Comparison of ENCODE assay signal across 1 cellular context in the genomic region with DNA sequence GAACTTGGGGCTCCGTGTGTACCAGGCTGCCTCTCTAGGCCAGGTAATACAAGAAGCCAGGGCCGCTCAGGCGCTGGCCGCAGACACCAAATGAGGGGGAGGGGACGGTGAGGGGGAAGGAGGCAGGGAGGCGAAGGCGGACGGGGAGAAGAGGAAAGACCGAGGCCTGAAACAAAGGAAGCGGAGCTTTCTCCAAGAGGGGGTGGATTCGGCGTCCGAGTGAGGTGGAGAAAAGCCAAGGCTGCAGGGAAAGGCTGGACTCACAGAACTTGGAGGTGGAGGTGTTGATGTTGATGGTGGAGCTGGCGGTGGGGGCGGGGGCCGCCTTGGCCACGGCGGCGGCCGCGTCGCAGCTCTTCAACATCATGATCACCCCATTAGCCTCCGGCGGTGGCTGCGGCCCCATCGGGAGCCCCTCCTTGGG.
TF ChIP-seq lines count a peak whose summit lies in the region.

No MANE protein-coding gene starts in this region.

TF ChIP-seq in K562, 482 proteins besides CTCF, POLR2A, EP300 and RAD21 (continued from another document and continues in another):
- TF ChIP-seq, protein P1, sequence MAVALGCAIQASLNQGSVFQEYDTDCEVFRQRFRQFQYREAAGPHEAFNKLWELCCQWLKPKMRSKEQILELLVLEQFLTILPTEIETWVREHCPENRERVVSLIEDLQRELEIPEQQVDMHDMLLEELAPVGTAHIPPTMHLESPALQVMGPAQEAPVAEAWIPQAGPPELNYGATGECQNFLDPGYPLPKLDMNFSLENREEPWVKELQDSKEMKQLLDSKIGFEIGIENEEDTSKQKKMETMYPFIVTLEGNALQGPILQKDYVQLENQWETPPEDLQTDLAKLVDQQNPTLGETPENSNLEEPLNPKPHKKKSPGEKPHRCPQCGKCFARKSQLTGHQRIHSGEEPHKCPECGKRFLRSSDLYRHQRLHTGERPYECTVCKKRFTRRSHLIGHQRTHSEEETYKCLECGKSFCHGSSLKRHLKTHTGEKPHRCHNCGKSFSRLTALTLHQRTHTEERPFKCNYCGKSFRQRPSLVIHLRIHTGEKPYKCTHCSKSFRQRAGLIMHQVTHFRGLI (CRISPR knock-in tag; IDR thresholded peaks at IDR 0.05) = no peak
- TF ChIP-seq SAFB2 (IDR thresholded peaks at IDR 0.05; ENCODE audit: borderline replicate concordance, low read depth, low read length, severe bottlenecking) = no peak
- TF ChIP-seq, protein P2, sequence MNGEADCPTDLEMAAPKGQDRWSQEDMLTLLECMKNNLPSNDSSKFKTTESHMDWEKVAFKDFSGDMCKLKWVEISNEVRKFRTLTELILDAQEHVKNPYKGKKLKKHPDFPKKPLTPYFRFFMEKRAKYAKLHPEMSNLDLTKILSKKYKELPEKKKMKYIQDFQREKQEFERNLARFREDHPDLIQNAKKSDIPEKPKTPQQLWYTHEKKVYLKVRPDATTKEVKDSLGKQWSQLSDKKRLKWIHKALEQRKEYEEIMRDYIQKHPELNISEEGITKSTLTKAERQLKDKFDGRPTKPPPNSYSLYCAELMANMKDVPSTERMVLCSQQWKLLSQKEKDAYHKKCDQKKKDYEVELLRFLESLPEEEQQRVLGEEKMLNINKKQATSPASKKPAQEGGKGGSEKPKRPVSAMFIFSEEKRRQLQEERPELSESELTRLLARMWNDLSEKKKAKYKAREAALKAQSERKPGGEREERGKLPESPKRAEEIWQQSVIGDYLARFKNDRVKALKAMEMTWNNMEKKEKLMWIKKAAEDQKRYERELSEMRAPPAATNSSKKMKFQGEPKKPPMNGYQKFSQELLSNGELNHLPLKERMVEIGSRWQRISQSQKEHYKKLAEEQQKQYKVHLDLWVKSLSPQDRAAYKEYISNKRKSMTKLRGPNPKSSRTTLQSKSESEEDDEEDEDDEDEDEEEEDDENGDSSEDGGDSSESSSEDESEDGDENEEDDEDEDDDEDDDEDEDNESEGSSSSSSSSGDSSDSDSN (IDR thresholded peaks at IDR 0.05; ENCODE audit: borderline replicate concordance in 1 of 2, low read depth in 2 of 2, low read length in 2 of 2) = no peak
- no peak for TF ChIP-seq HMG20B (CRISPR knock-in tag; IDR thresholded peaks at IDR 0.05)
- no peak for TF ChIP-seq GTF2F1 (IDR thresholded peaks at IDR 0.05; ENCODE audit: low read depth, low read length)
- no peak for TF ChIP-seq ZNF699 (CRISPR knock-in tag; IDR thresholded peaks at IDR 0.05; ENCODE audit: insufficient replicate concordance)
- TF ChIP-seq, protein P3, sequence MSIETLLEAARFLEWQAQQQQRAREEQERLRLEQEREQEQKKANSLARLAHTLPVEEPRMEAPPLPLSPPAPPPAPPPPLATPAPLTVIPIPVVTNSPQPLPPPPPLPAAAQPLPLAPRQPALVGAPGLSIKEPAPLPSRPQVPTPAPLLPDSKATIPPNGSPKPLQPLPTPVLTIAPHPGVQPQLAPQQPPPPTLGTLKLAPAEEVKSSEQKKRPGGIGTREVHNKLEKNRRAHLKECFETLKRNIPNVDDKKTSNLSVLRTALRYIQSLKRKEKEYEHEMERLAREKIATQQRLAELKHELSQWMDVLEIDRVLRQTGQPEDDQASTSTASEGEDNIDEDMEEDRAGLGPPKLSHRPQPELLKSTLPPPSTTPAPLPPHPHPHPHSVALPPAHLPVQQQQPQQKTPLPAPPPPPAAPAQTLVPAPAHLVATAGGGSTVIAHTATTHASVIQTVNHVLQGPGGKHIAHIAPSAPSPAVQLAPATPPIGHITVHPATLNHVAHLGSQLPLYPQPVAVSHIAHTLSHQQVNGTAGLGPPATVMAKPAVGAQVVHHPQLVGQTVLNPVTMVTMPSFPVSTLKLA (conservative IDR thresholded peaks at IDR 0.05) = no peak
- TF ChIP-seq, protein P4, sequence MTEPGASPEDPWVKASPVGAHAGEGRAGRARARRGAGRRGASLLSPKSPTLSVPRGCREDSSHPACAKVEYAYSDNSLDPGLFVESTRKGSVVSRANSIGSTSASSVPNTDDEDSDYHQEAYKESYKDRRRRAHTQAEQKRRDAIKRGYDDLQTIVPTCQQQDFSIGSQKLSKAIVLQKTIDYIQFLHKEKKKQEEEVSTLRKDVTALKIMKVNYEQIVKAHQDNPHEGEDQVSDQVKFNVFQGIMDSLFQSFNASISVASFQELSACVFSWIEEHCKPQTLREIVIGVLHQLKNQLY (CRISPR knock-in tag; conservative IDR thresholded peaks at IDR 0.05) = no peak
- no peak for TF ChIP-seq MED1 (CRISPR knock-in tag; IDR thresholded peaks at IDR 0.05; ENCODE audit: borderline replicate concordance)
- no peak for TF ChIP-seq ZNF644 (tag; IDR thresholded peaks at IDR 0.05; ENCODE audit: low read depth)
- TF ChIP-seq RFX7 (CRISPR knock-in tag; IDR thresholded peaks at IDR 0.05) = no peak
- 0 out of 2 replicates have a peak, but pooled peaks have one; percentile 33 for TF ChIP-seq ZFX (CRISPR knock-in tag; IDR thresholded peaks at IDR 0.05)
- TF ChIP-seq SMC3 (conservative IDR thresholded peaks at IDR 0.05; ENCODE audit: insufficient read depth, low read depth, low read length) = no peak
- no peak for TF ChIP-seq ZNF507 (tag; conservative IDR thresholded peaks at IDR 0.05)
- TF ChIP-seq POLR3A (IDR thresholded peaks at IDR 0.05; ENCODE audit: borderline replicate concordance, extremely low read depth, insufficient read depth, insufficient read length) = no peak
- no peak for TF ChIP-seq ZNF12 (CRISPR knock-in tag; IDR thresholded peaks at IDR 0.05)
- no peak for TF ChIP-seq ZNF24 (IDR thresholded peaks at IDR 0.05)
- TF ChIP-seq, protein P5, sequence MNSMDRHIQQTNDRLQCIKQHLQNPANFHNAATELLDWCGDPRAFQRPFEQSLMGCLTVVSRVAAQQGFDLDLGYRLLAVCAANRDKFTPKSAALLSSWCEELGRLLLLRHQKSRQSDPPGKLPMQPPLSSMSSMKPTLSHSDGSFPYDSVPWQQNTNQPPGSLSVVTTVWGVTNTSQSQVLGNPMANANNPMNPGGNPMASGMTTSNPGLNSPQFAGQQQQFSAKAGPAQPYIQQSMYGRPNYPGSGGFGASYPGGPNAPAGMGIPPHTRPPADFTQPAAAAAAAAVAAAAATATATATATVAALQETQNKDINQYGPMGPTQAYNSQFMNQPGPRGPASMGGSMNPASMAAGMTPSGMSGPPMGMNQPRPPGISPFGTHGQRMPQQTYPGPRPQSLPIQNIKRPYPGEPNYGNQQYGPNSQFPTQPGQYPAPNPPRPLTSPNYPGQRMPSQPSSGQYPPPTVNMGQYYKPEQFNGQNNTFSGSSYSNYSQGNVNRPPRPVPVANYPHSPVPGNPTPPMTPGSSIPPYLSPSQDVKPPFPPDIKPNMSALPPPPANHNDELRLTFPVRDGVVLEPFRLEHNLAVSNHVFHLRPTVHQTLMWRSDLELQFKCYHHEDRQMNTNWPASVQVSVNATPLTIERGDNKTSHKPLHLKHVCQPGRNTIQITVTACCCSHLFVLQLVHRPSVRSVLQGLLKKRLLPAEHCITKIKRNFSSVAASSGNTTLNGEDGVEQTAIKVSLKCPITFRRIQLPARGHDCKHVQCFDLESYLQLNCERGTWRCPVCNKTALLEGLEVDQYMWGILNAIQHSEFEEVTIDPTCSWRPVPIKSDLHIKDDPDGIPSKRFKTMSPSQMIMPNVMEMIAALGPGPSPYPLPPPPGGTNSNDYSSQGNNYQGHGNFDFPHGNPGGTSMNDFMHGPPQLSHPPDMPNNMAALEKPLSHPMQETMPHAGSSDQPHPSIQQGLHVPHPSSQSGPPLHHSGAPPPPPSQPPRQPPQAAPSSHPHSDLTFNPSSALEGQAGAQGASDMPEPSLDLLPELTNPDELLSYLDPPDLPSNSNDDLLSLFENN (IDR thresholded peaks at IDR 0.05; ENCODE audit: low read depth in 2 of 2, low read length in 2 of 2) = no peak
- no peak for TF ChIP-seq SAFB (IDR thresholded peaks at IDR 0.05; ENCODE audit: borderline replicate concordance, low read depth, low read length)
- TF ChIP-seq, protein P6, sequence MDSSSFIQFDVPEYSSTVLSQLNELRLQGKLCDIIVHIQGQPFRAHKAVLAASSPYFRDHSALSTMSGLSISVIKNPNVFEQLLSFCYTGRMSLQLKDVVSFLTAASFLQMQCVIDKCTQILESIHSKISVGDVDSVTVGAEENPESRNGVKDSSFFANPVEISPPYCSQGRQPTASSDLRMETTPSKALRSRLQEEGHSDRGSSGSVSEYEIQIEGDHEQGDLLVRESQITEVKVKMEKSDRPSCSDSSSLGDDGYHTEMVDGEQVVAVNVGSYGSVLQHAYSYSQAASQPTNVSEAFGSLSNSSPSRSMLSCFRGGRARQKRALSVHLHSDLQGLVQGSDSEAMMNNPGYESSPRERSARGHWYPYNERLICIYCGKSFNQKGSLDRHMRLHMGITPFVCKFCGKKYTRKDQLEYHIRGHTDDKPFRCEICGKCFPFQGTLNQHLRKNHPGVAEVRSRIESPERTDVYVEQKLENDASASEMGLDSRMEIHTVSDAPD (CRISPR knock-in tag; IDR thresholded peaks at IDR 0.05) = no peak
- no peak for TF ChIP-seq EWSR1 (IDR thresholded peaks at IDR 0.05; ENCODE audit: borderline replicate concordance, low read depth, partially characterized antibody)
- no peak for TF ChIP-seq TCF7 (IDR thresholded peaks at IDR 0.05; ENCODE audit: borderline replicate concordance)
- TF ChIP-seq, protein P7, sequence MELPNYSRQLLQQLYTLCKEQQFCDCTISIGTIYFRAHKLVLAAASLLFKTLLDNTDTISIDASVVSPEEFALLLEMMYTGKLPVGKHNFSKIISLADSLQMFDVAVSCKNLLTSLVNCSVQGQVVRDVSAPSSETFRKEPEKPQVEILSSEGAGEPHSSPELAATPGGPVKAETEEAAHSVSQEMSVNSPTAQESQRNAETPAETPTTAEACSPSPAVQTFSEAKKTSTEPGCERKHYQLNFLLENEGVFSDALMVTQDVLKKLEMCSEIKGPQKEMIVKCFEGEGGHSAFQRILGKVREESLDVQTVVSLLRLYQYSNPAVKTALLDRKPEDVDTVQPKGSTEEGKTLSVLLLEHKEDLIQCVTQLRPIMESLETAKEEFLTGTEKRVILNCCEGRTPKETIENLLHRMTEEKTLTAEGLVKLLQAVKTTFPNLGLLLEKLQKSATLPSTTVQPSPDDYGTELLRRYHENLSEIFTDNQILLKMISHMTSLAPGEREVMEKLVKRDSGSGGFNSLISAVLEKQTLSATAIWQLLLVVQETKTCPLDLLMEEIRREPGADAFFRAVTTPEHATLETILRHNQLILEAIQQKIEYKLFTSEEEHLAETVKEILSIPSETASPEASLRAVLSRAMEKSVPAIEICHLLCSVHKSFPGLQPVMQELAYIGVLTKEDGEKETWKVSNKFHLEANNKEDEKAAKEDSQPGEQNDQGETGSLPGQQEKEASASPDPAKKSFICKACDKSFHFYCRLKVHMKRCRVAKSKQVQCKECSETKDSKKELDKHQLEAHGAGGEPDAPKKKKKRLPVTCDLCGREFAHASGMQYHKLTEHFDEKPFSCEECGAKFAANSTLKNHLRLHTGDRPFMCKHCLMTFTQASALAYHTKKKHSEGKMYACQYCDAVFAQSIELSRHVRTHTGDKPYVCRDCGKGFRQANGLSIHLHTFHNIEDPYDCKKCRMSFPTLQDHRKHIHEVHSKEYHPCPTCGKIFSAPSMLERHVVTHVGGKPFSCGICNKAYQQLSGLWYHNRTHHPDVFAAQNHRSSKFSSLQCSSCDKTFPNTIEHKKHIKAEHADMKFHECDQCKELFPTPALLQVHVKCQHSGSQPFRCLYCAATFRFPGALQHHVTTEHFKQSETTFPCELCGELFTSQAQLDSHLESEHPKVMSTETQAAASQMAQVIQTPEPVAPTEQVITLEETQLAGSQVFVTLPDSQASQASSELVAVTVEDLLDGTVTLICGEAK (IDR thresholded peaks at IDR 0.05) = no peak
- TF ChIP-seq, protein P7 (CRISPR knock-in tag; IDR thresholded peaks at IDR 0.05) = no peak
- TF ChIP-seq HDAC1 (IDR thresholded peaks at IDR 0.05) = peak in 1 of 2 experiments; percentile 63; a peak in 2 of 4 replicates
- TF ChIP-seq ZNF764 (CRISPR knock-in tag; IDR thresholded peaks at IDR 0.05; ENCODE audit: low read depth) = no peak
- peak; percentile 38; the same call in 1 of the 2 replicates for TF ChIP-seq HDGF (IDR thresholded peaks at IDR 0.05)
- no peak for TF ChIP-seq RBFOX2 (IDR thresholded peaks at IDR 0.05; ENCODE audit: low read depth, low read length)
- peak; percentile 21 for TF ChIP-seq CHD1 (IDR thresholded peaks at IDR 0.05; ENCODE audit: low read length)
- no peak for TF ChIP-seq NRF1 (conservative IDR thresholded peaks at IDR 0.05 in 1 of 2, IDR thresholded peaks at IDR 0.05 in 1 of 2)
- no peak for TF ChIP-seq PML (IDR thresholded peaks at IDR 0.05; ENCODE audit: low read length)
- TF ChIP-seq RBM34 (IDR thresholded peaks at IDR 0.05; ENCODE audit: borderline replicate concordance, insufficient read depth, low read length) = no peak
